Comparison of ENCODE assay signal across 1 cellular context in genomic region chr14:24114536-24115450, GRCh38.
TF ChIP-seq lines count a peak whose summit lies in the region.

Gene DCAF11 (plus strand): TSS chr14:24114777. CDS start chr14:24115595, 818 bp downstream.
Gene NRL (minus strand): TSS chr14:24114949. CDS start chr14:24082848, 32,101 bp downstream.

TF ChIP-seq in HepG2, 621 proteins besides CTCF, POLR2A, EP300 and RAD21 (continued from another document and continues in another):
- TF ChIP-seq, protein P1, sequence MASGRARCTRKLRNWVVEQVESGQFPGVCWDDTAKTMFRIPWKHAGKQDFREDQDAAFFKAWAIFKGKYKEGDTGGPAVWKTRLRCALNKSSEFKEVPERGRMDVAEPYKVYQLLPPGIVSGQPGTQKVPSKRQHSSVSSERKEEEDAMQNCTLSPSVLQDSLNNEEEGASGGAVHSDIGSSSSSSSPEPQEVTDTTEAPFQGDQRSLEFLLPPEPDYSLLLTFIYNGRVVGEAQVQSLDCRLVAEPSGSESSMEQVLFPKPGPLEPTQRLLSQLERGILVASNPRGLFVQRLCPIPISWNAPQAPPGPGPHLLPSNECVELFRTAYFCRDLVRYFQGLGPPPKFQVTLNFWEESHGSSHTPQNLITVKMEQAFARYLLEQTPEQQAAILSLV (CRISPR knock-in tag; IDR thresholded peaks at IDR 0.05; ENCODE audit: borderline replicate concordance) = peak; percentile 99
- TF ChIP-seq SP4 (CRISPR knock-in tag; IDR thresholded peaks at IDR 0.05) = no peak
- peak; percentile 98 for TF ChIP-seq KDM5B (CRISPR knock-in tag; IDR thresholded peaks at IDR 0.05; ENCODE audit: borderline replicate concordance)
- no peak for TF ChIP-seq XBP1 (CRISPR knock-in tag; IDR thresholded peaks at IDR 0.05)
- TF ChIP-seq HNF4A (CRISPR knock-in tag; IDR thresholded peaks at IDR 0.05) = peak; percentile 57
- TF ChIP-seq MIER2 (CRISPR knock-in tag; IDR thresholded peaks at IDR 0.05) = peak; percentile 81; the same call in 1 of the 2 replicates
- TF ChIP-seq CHD4 (IDR thresholded peaks at IDR 0.05; ENCODE audit: borderline replicate concordance, low read length) = no peak; the same call in 1 of the 2 replicates
- TF ChIP-seq PRDM4 (CRISPR knock-in tag; IDR thresholded peaks at IDR 0.05; ENCODE audit: borderline replicate concordance) = peak; percentile 46; the same call in 1 of the 2 replicates
- TF ChIP-seq ZNF230 (CRISPR knock-in tag; IDR thresholded peaks at IDR 0.05) = peak; percentile 30; the same call in 1 of the 2 replicates
- TF ChIP-seq CBFB (CRISPR knock-in tag; IDR thresholded peaks at IDR 0.05) = peak; percentile 99
- TF ChIP-seq ZNF337 (CRISPR knock-in tag; IDR thresholded peaks at IDR 0.05; ENCODE audit: borderline replicate concordance, low read depth) = peak; percentile 96; the same call in 1 of the 2 replicates
- peak; percentile 0; the same call in 1 of the 2 replicates for TF ChIP-seq SMC3 (IDR thresholded peaks at IDR 0.05; ENCODE audit: low read length)
- no peak for TF ChIP-seq ARNT (IDR thresholded peaks at IDR 0.05)
- TF ChIP-seq EZH2 (conservative IDR thresholded peaks at IDR 0.05; ENCODE audit: low read depth, low read length) = no peak
- TF ChIP-seq MXD1 (CRISPR knock-in tag; IDR thresholded peaks at IDR 0.05) = peak; percentile 99
- no peak for TF ChIP-seq HDAC1 (CRISPR knock-in tag; IDR thresholded peaks at IDR 0.05)
- TF ChIP-seq, protein P2, sequence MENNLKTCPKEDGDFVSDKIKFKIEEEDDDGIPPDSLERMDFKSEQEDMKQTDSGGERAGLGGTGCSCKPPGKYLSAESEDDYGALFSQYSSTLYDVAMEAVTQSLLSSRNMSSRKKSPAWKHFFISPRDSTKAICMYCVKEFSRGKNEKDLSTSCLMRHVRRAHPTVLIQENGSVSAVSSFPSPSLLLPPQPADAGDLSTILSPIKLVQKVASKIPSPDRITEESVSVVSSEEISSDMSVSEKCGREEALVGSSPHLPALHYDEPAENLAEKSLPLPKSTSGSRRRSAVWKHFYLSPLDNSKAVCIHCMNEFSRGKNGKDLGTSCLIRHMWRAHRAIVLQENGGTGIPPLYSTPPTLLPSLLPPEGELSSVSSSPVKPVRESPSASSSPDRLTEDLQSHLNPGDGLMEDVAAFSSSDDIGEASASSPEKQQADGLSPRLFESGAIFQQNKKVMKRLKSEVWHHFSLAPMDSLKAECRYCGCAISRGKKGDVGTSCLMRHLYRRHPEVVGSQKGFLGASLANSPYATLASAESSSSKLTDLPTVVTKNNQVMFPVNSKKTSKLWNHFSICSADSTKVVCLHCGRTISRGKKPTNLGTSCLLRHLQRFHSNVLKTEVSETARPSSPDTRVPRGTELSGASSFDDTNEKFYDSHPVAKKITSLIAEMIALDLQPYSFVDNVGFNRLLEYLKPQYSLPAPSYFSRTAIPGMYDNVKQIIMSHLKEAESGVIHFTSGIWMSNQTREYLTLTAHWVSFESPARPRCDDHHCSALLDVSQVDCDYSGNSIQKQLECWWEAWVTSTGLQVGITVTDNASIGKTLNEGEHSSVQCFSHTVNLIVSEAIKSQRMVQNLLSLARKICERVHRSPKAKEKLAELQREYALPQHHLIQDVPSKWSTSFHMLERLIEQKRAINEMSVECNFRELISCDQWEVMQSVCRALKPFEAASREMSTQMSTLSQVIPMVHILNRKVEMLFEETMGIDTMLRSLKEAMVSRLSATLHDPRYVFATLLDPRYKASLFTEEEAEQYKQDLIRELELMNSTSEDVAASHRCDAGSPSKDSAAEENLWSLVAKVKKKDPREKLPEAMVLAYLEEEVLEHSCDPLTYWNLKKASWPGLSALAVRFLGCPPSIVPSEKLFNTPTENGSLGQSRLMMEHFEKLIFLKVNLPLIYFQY (CRISPR knock-in tag; IDR thresholded peaks at IDR 0.05; ENCODE audit: borderline replicate concordance) = peak; percentile 27
- no peak for TF ChIP-seq CSRNP2 (CRISPR knock-in tag; conservative IDR thresholded peaks at IDR 0.05; ENCODE audit: low read depth)
- peak; percentile 100 for TF ChIP-seq ZNF598 (CRISPR knock-in tag; IDR thresholded peaks at IDR 0.05; ENCODE audit: borderline replicate concordance)
- peak; percentile 94 for TF ChIP-seq FOXA3 (CRISPR knock-in tag; IDR thresholded peaks at IDR 0.05)
- peak; percentile 90 for TF ChIP-seq ZFX (CRISPR knock-in tag; IDR thresholded peaks at IDR 0.05; ENCODE audit: low read depth)
- TF ChIP-seq GFI1 (CRISPR knock-in tag; IDR thresholded peaks at IDR 0.05; ENCODE audit: borderline replicate concordance) = peak; percentile 90
- TF ChIP-seq TBL1XR1 (IDR thresholded peaks at IDR 0.05; ENCODE audit: borderline replicate concordance, low read length, partially characterized antibody) = peak; percentile 4
- TF ChIP-seq ZGPAT (CRISPR knock-in tag; IDR thresholded peaks at IDR 0.05) = peak; percentile 99
- TF ChIP-seq ZNF496 (CRISPR knock-in tag; IDR thresholded peaks at IDR 0.05; ENCODE audit: insufficient replicate concordance) = no peak
- TF ChIP-seq ZMYM3 (CRISPR knock-in tag; IDR thresholded peaks at IDR 0.05) = peak; percentile 92
- peak; percentile 99 for TF ChIP-seq CREBL2 (CRISPR knock-in tag; IDR thresholded peaks at IDR 0.05; ENCODE audit: borderline replicate concordance)
- peak; percentile 98; the same call in 1 of the 2 replicates for TF ChIP-seq GPN1 (CRISPR knock-in tag; IDR thresholded peaks at IDR 0.05; ENCODE audit: borderline replicate concordance)
- TF ChIP-seq E2F2 (CRISPR knock-in tag; IDR thresholded peaks at IDR 0.05; ENCODE audit: borderline replicate concordance) = peak; percentile 98; the same call in 1 of the 2 replicates
- TF ChIP-seq ZNF776 (CRISPR knock-in tag; IDR thresholded peaks at IDR 0.05) = peak; percentile 98
- peak; percentile 82 for TF ChIP-seq ZNF407 (CRISPR knock-in tag; IDR thresholded peaks at IDR 0.05; ENCODE audit: not compliant biosample characterization)
